In the genomic region with DNA sequence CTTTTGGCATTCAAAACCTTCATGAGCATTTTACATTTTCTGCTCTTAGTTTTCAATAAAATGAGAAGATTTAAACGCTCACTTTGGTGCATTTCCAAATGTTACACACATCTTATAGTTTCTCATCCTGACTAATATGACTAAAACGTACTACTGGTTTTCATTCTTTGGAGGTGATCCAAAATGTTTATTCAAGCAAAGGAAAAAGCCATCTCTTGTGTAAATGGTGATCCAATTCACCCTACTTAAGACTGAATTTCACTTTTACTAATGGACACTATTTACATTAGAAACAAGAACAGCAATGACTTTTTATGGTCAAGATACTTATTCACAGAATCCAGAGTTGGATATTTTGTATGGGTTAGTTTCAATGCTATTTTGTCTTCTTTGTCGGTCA, we compare ENCODE assay signal across 18 cellular contexts.
A peak's percentile ranks its signal among the peaks of the same experiment; 100 is the strongest.
DNase-seq lines count a peak whose midpoint lies in the region; ATAC-seq and TF ChIP-seq lines count a peak whose summit lies in the region.
"Had no signal": no experiment of that assay in that cellular context is flagged by ENCODE, and none has a peak within 500 bp of the region (broad histone marks: within the 10 kb centered on the region; RNA-seq: fewer than 3 reads in every experiment).

No MANE protein-coding gene starts in this region.

- no peak for ATAC-seq in lower lobe of right lung
- ATAC-seq: activated CD8-positive, alpha-beta T cell treated with anti-CD3 and anti-CD28 coated beads, Interleukin-2, amount 10 ng/mL, durations not matched to agents 7 days and 5 days; natural killer cell; upper lobe of right lung had no signal

- H3K27me3 Mint-ChIP-seq in HFFc6 (ENCODE audit: insufficient read depth) = no peaks in the 10 kb centered on the region; the same call in 1 of the 2 replicates
- H3K27me3 Mint-ChIP-seq: brain had no signal

- peaks cover 9% of the 10 kb centered on the region for H3K9me3 Mint-ChIP-seq in HFFc6
- H3K9me3 Mint-ChIP-seq: brain, endodermal cell had no signal

- H3K4me2 ChIP-seq in smooth muscle cell = no peak overlapping the region
- H3K4me2 ChIP-seq in OCI-LY7 (ENCODE audit: low read length) = no peak overlapping the region

- H3K9me3 ChIP-seq in smooth muscle cell (replicated peaks; ENCODE audit: low read depth) = no peaks in the 10 kb centered on the region
- H3K9me3 ChIP-seq in lower lobe of right lung = no peaks in the 10 kb centered on the region
- no peaks in the 10 kb centered on the region for H3K9me3 ChIP-seq in OCI-LY7 (ENCODE audit: low read length)
- H3K9me3 ChIP-seq: SJSA1, upper lobe of right lung had no signal

- no peak for TF ChIP-seq CTCF in HFFc6 (IDR thresholded peaks at IDR 0.05)
- no peak for TF ChIP-seq CTCF in fibroblast of villous mesenchyme (IDR thresholded peaks at IDR 0.05; ENCODE audit: insufficient read depth, low read depth, low read length)
- no peak for TF ChIP-seq CTCF in smooth muscle cell (IDR thresholded peaks at IDR 0.05; ENCODE audit: borderline replicate concordance, insufficient read depth, poor library complexity, severe bottlenecking)
- no peak for TF ChIP-seq CTCF in lower lobe of right lung (IDR thresholded peaks at IDR 0.05)
- no peak for TF ChIP-seq CTCF in OCI-LY7 (conservative IDR thresholded peaks at IDR 0.05; ENCODE audit: low read length)

- H3K27ac ChIP-seq in smooth muscle cell (ENCODE audit: low read depth) (no peak overlapping the region), lower lobe of right lung (no peak overlapping the region), OCI-LY7 (ENCODE audit: low read depth, low read length, poor library complexity, severe bottlenecking) (no peak overlapping the region)
- H3K27ac ChIP-seq: SJSA1, upper lobe of right lung had no signal

- intact Hi-C loops in lower lobe of right lung (cut with DNase I) = no loop called here
- intact Hi-C loops in OCI-LY7 (cut with micrococcal nuclease; ENCODE audit: unreplicated experiment) = no loop called here

- H2AFZ ChIP-seq in smooth muscle cell (ENCODE audit: low read depth) = no peak overlapping the region
- H2AFZ ChIP-seq in OCI-LY7 (ENCODE audit: low read length) = no peak overlapping the region

- H3K4me3 ChIP-seq in fibroblast of villous mesenchyme (ENCODE audit: low read depth, low read length) = no peak overlapping the region
- H3K4me3 ChIP-seq in smooth muscle cell = no peak overlapping the region
- H3K4me3 ChIP-seq in lower lobe of right lung = no peak overlapping the region
- no peak overlapping the region for H3K4me3 ChIP-seq in OCI-LY7 (ENCODE audit: low read depth, low read length, poor library complexity, severe bottlenecking)
- H3K4me3 ChIP-seq: SJSA1, upper lobe of right lung had no signal

- no peak overlapping the region for H3K9ac ChIP-seq in smooth muscle cell (ENCODE audit: low read depth)

- no TSS peak for BruUV-seq in OCI-LY7 (replicated peaks; lab: Mats Ljungman, UMichigan)

- H3K4me1 ChIP-seq in smooth muscle cell (ENCODE audit: low read depth) (no peaks in the 10 kb centered on the region), lower lobe of right lung (no peaks in the 10 kb centered on the region), OCI-LY7 (ENCODE audit: insufficient read depth, low read length, poor library complexity, severe bottlenecking) (no peaks in the 10 kb centered on the region)
- H3K4me1 ChIP-seq: SJSA1, upper lobe of right lung had no signal

- POLR2A ChIA-PET in OCI-LY7 (lab: Charles Lee) = interaction anchor here (0.6 to 0.7 kb wide), 2 partner anchors 188 to 193 kb away, joined by 3 read pairs; no protein-coding TSS in a partner anchor

- peaks cover 46% of the 10 kb centered on the region for H3K36me3 Mint-ChIP-seq in HFFc6 (ENCODE audit: low read depth)
- H3K36me3 Mint-ChIP-seq: natural killer cell had no signal

- H3K79me2 ChIP-seq in smooth muscle cell (ENCODE audit: low read depth) = no peaks in the 10 kb centered on the region
- H3K79me2 ChIP-seq in OCI-LY7 (ENCODE audit: insufficient read depth, low read depth, low read length) = no peaks in the 10 kb centered on the region

- H4K20me1 ChIP-seq in smooth muscle cell (ENCODE audit: low read depth) (no peaks in the 10 kb centered on the region), OCI-LY7 (ENCODE audit: insufficient read depth, low read length) (no peaks in the 10 kb centered on the region)

- peaks cover 63% of the 10 kb centered on the region for H3K4me1 Mint-ChIP-seq in HFFc6 (ENCODE audit: low read depth)
- H3K4me1 Mint-ChIP-seq: endodermal cell, natural killer cell had no signal

- CTCF ChIA-PET in OCI-LY7 (lab: Charles Lee; ENCODE audit: unreplicated experiment) = no interaction called here

- H3K27me3 ChIP-seq in smooth muscle cell (ENCODE audit: low read depth) = no peaks in the 10 kb centered on the region
- no peaks in the 10 kb centered on the region for H3K27me3 ChIP-seq in lower lobe of right lung (ENCODE audit: low read depth)
- H3K27me3 ChIP-seq: SJSA1, upper lobe of right lung had no signal

- no peaks in the 10 kb centered on the region for H3F3A ChIP-seq in smooth muscle cell (ENCODE audit: low read depth)

- peak; percentile 45 for DNase-seq in AG08395 (ENCODE audit: low spot score)
- peak; percentile 84 for DNase-seq in HFFc6
- DNase-seq in amniotic epithelial cell (ENCODE audit: low read depth) = peak; percentile 83
- DNase-seq in fibroblast of villous mesenchyme (ENCODE audit: low read depth) = peak; percentile 64
- no peak for DNase-seq in NCI-H1694 (lab: John Stamatoyannopoulos, UW)
- no peak for DNase-seq in smooth muscle cell (lab: John Stamatoyannopoulos, UW; ENCODE audit: unreplicated experiment)
- DNase-seq in lower lobe of right lung = no peak
- DNase-seq in OCI-LY7 (ENCODE audit: low spot score) = no peak
- DNase-seq: activated CD8-positive, alpha-beta T cell treated with anti-CD3 and anti-CD28 coated beads, Interleukin-2, amount 10 ng/mL, durations not matched to agents 7 days and 5 days; activated effector memory CD4-positive, alpha-beta T cell treated with anti-CD3 and anti-CD28 coated beads, Interleukin-2, amount 50 U/mL, for 16 hours; DND-41; endodermal cell; natural killer cell; retina; stimulated activated CD4-positive, alpha-beta T cell treated with anti-CD3 and anti-CD28 coated beads, Interleukin-4, amount 100 ng/mL, for 24 hours; upper lobe of right lung had no signal

- 83% methylated on average over 3 of the region's 3 CpGs for WGBS in smooth muscle cell (ENCODE audit: low lambda C conversion rate)

- peak overlapping the region; percentile 52 for H3K4me3 Mint-ChIP-seq in HFFc6
- H3K4me3 Mint-ChIP-seq: activated CD8-positive, alpha-beta T cell treated with anti-CD3 and anti-CD28 coated beads, Interleukin-2, amount 10 ng/mL, durations not matched to agents 7 days and 5 days; brain; endodermal cell; natural killer cell had no signal

- no peaks in the 10 kb centered on the region for H3K9me2 ChIP-seq in OCI-LY7 (ENCODE audit: insufficient read depth, low read length)

- peak overlapping the region; percentile 67; the same call in 1 of the 2 replicates for H3K27ac Mint-ChIP-seq in HFFc6
- H3K27ac Mint-ChIP-seq: activated CD8-positive, alpha-beta T cell treated with anti-CD3 and anti-CD28 coated beads, Interleukin-2, amount 10 ng/mL, durations not matched to agents 7 days and 5 days; endodermal cell; natural killer cell had no signal

- H3K36me3 ChIP-seq in smooth muscle cell (ENCODE audit: low read depth) (no peaks in the 10 kb centered on the region), lower lobe of right lung (peaks cover 18% of the 10 kb centered on the region), OCI-LY7 (ENCODE audit: insufficient read depth, low read length) (no peaks in the 10 kb centered on the region)
- H3K36me3 ChIP-seq: SJSA1 had no signal

Comparison
In these comparisons a context has a peak if more than half of its experiments do, and no peak if none do; other contexts are left out.
1. DNase-seq: peak in AG08395 (single experiment), HFFc6 (single experiment), amniotic epithelial cell (single experiment) and fibroblast of villous mesenchyme (single experiment); none in NCI-H1694 (single experiment), smooth muscle cell (single experiment), lower lobe of right lung (single experiment) and OCI-LY7 (single experiment).